Comparison of ENCODE assay signal across 1 cellular context in genomic region chr20:53621482-53622246, GRCh38.
A peak's percentile ranks its signal among the peaks of the same experiment; 100 is the strongest.
TF ChIP-seq lines count a peak whose summit lies in the region.

No MANE protein-coding gene starts in this region.

TF ChIP-seq in K562, 482 proteins besides CTCF, POLR2A, EP300 and RAD21 (continued from another document and continues in another):
- TF ChIP-seq CUX1 (CRISPR knock-in tag; IDR thresholded peaks at IDR 0.05) = peak; percentile 46; the same call in 1 of the 2 replicates
- 0 out of 2 replicates have a peak, but pooled peaks have one; percentile 20 for TF ChIP-seq PHF8 (IDR thresholded peaks at IDR 0.05; ENCODE audit: borderline replicate concordance, low read length)
- TF ChIP-seq ZNF583 (CRISPR knock-in tag; IDR thresholded peaks at IDR 0.05) = 0 out of 2 replicates have a peak, but pooled peaks have one; percentile 9
- TF ChIP-seq ZKSCAN8 (CRISPR knock-in tag; IDR thresholded peaks at IDR 0.05) = peak; percentile 78; the same call in 1 of the 2 replicates
- TF ChIP-seq NFRKB (IDR thresholded peaks at IDR 0.05; ENCODE audit: low read depth) = peak; percentile 50
- no peak for TF ChIP-seq MCM7 (IDR thresholded peaks at IDR 0.05)
- TF ChIP-seq CTBP1 (IDR thresholded peaks at IDR 0.05; ENCODE audit: borderline replicate concordance) = 0 out of 2 replicates have a peak, but pooled peaks have one; percentile 23
- peak; percentile 36; the same call in 1 of the 2 replicates for TF ChIP-seq ZNF584 (CRISPR knock-in tag; IDR thresholded peaks at IDR 0.05; ENCODE audit: low read depth)
- peak; percentile 66 for TF ChIP-seq ZFX (CRISPR knock-in tag; IDR thresholded peaks at IDR 0.05)
- TF ChIP-seq, protein P1, sequence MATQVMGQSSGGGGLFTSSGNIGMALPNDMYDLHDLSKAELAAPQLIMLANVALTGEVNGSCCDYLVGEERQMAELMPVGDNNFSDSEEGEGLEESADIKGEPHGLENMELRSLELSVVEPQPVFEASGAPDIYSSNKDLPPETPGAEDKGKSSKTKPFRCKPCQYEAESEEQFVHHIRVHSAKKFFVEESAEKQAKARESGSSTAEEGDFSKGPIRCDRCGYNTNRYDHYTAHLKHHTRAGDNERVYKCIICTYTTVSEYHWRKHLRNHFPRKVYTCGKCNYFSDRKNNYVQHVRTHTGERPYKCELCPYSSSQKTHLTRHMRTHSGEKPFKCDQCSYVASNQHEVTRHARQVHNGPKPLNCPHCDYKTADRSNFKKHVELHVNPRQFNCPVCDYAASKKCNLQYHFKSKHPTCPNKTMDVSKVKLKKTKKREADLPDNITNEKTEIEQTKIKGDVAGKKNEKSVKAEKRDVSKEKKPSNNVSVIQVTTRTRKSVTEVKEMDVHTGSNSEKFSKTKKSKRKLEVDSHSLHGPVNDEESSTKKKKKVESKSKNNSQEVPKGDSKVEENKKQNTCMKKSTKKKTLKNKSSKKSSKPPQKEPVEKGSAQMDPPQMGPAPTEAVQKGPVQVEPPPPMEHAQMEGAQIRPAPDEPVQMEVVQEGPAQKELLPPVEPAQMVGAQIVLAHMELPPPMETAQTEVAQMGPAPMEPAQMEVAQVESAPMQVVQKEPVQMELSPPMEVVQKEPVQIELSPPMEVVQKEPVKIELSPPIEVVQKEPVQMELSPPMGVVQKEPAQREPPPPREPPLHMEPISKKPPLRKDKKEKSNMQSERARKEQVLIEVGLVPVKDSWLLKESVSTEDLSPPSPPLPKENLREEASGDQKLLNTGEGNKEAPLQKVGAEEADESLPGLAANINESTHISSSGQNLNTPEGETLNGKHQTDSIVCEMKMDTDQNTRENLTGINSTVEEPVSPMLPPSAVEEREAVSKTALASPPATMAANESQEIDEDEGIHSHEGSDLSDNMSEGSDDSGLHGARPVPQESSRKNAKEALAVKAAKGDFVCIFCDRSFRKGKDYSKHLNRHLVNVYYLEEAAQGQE (CRISPR knock-in tag; IDR thresholded peaks at IDR 0.05; ENCODE audit: low read depth) = peak; percentile 22; the same call in 1 of the 2 replicates
- TF ChIP-seq SMARCC2 (IDR thresholded peaks at IDR 0.05; ENCODE audit: low read depth) = peak; percentile 22
- TF ChIP-seq BCL6 (CRISPR knock-in tag; IDR thresholded peaks at IDR 0.05) = peak; percentile 34; the same call in 1 of the 2 replicates
- 0 out of 2 replicates have a peak, but pooled peaks have one; percentile 25 for TF ChIP-seq L3MBTL2 (IDR thresholded peaks at IDR 0.05)
- TF ChIP-seq, protein P2, sequence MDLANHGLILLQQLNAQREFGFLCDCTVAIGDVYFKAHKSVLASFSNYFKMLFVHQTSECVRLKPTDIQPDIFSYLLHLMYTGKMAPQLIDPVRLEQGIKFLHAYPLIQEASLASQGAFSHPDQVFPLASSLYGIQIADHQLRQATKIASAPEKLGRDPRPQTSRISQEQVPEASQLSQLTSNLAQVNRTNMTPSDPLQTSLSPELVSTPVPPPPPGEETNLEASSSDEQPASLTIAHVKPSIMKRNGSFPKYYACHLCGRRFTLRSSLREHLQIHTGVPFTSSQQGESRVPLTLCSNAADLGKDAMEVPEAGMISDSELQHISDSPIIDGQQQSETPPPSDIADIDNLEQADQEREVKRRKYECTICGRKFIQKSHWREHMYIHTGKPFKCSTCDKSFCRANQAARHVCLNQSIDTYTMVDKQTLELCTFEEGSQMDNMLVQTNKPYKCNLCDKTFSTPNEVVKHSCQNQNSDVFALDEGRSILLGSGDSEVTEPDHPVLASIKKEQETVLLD (IDR thresholded peaks at IDR 0.05) = peak; percentile 48; the same call in 1 of the 2 replicates
- peak in 1 of 2 experiments; percentile 68; a peak in 1 of 4 replicates for TF ChIP-seq ETV6 (IDR thresholded peaks at IDR 0.05; ENCODE audit: borderline replicate concordance in 1 of 2, low read depth in 2 of 2, low read length in 1 of 2)
- TF ChIP-seq ETV6 (CRISPR knock-in tag; IDR thresholded peaks at IDR 0.05; ENCODE audit: borderline replicate concordance) = no peak
- peak; percentile 78; the same call in 1 of the 2 replicates for TF ChIP-seq SMARCA4 (IDR thresholded peaks at IDR 0.05)
- no peak for TF ChIP-seq E2F8 (IDR thresholded peaks at IDR 0.05; ENCODE audit: low read depth, partially characterized antibody)
- TF ChIP-seq TAL1 (IDR thresholded peaks at IDR 0.05) = 0 out of 2 replicates have a peak, but pooled peaks have one; percentile 3
- 0 out of 4 replicates have a peak, but pooled peaks of 1 of the 2 experiments have one; percentile 52 for TF ChIP-seq ARNT (IDR thresholded peaks at IDR 0.05)
- peak; percentile 85 for TF ChIP-seq ZNF592 (IDR thresholded peaks at IDR 0.05)
- TF ChIP-seq, protein P3, sequence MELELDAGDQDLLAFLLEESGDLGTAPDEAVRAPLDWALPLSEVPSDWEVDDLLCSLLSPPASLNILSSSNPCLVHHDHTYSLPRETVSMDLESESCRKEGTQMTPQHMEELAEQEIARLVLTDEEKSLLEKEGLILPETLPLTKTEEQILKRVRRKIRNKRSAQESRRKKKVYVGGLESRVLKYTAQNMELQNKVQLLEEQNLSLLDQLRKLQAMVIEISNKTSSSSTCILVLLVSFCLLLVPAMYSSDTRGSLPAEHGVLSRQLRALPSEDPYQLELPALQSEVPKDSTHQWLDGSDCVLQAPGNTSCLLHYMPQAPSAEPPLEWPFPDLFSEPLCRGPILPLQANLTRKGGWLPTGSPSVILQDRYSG (tag; conservative IDR thresholded peaks at IDR 0.05; ENCODE audit: low read depth) = peak; percentile 50; the same call in 1 of the 2 replicates
- TF ChIP-seq ERF (CRISPR knock-in tag; IDR thresholded peaks at IDR 0.05) = 0 out of 2 replicates have a peak, but pooled peaks have one; percentile 29
- peak; percentile 86 for TF ChIP-seq DMBX1 (CRISPR knock-in tag; IDR thresholded peaks at IDR 0.05; ENCODE audit: borderline replicate concordance)
- no peak for TF ChIP-seq ZC3H8 (IDR thresholded peaks at IDR 0.05)
- peak; percentile 9; the same call in 1 of the 2 replicates for TF ChIP-seq ZBTB17 (CRISPR knock-in tag; IDR thresholded peaks at IDR 0.05)
- TF ChIP-seq EP400 (IDR thresholded peaks at IDR 0.05) = peak; percentile 52
- TF ChIP-seq, protein P4, sequence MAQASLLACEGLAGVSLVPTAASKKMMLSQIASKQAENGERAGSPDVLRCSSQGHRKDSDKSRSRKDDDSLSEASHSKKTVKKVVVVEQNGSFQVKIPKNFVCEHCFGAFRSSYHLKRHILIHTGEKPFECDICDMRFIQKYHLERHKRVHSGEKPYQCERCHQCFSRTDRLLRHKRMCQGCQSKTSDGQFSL (CRISPR knock-in tag; IDR thresholded peaks at IDR 0.05) = no peak
- TF ChIP-seq, protein P4 (tag; IDR thresholded peaks at IDR 0.05) = peak in 1 of 2 experiments; percentile 42; a peak in 2 of 4 replicates
- TF ChIP-seq KLF6 (CRISPR knock-in tag; IDR thresholded peaks at IDR 0.05; ENCODE audit: borderline replicate concordance) = 0 out of 2 replicates have a peak, but pooled peaks have one; percentile 17
- peak; percentile 59 for TF ChIP-seq NFE2 (IDR thresholded peaks at IDR 0.05; ENCODE audit: low read depth)
- peak; percentile 32; the same call in 1 of the 2 replicates for TF ChIP-seq CEBPB (tag; IDR thresholded peaks at IDR 0.05)
- TF ChIP-seq SOX6 (IDR thresholded peaks at IDR 0.05) = peak; percentile 34; the same call in 1 of the 2 replicates
- no peak; the same call in 1 of the 2 replicates for TF ChIP-seq ZNF644 (tag; IDR thresholded peaks at IDR 0.05; ENCODE audit: low read depth)
- no peak for TF ChIP-seq FOXJ3 (CRISPR knock-in tag; IDR thresholded peaks at IDR 0.05)
- peak; percentile 64 for TF ChIP-seq MAFG (tag; conservative IDR thresholded peaks at IDR 0.05)
- peak; percentile 69 for TF ChIP-seq ZEB2 (IDR thresholded peaks at IDR 0.05)
- TF ChIP-seq USF2 (CRISPR knock-in tag; IDR thresholded peaks at IDR 0.05) = no peak
- 0 out of 2 replicates have a peak, but pooled peaks have one; percentile 26 for TF ChIP-seq ZNF76 (CRISPR knock-in tag; IDR thresholded peaks at IDR 0.05; ENCODE audit: borderline replicate concordance)
- TF ChIP-seq KLF1 (tag; IDR thresholded peaks at IDR 0.05) = peak; percentile 69; the same call in 1 of the 2 replicates
- TF ChIP-seq PTTG1 (tag; IDR thresholded peaks at IDR 0.05; ENCODE audit: low read depth) = no peak
- TF ChIP-seq ZC3H11A (IDR thresholded peaks at IDR 0.05; ENCODE audit: low read depth, low read length) = no peak
- TF ChIP-seq ZNF589 (CRISPR knock-in tag; IDR thresholded peaks at IDR 0.05; ENCODE audit: low read depth) = peak; percentile 81
